Comparison of ENCODE assay signal across 1 cellular context in the genomic region with DNA sequence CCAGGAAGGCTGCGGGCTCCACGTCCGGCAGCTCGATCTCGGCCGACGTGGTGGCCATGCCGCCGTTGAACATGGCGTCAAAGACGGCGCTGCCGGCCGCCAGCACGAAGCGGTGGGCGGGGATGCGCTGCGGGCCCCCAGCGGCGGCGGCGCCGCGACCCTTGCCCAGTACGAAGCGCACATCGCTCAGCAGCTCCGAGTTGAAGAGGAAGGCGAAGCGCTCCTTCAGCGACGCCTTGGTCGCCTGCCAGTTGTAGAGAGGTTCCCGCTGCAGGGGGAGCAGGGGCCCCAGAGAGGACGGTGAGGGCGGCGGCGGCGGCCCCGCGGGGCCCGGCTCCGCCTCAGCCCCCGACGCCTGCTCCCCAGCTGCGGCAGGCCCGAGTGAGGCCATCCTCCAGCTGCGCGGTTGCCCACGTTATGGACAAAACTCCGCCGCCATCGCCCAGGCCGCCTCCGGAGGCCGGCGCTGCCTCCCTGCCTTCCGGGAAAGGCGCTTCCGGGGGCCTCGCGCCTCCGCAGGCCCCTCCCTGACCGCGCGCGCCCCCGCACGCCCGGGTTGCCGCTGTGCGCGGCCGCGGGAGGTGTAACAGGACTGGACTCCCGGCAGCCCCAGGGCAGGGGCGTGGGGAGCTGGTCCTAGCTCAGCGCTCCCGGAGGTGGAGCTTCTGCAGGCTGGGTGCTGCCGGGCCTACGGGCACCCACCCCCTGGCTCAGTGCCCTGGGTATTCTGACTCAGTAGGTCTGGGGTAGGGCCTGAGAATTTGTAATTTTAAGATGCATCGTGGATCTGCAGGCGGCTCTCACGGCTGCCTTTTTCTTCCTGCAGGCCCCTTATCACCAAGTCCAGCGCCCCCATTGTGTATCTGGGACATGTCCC.
TF ChIP-seq lines count a peak whose summit lies in the region.

A gene (minus strand): TSS at position 492 of the 877 bp plus-strand sequence. CDS start 101 bp downstream, at position 391.

TF ChIP-seq in GM12878, 131 proteins besides CTCF, POLR2A, EP300 and RAD21 (continues in another document):
- TF ChIP-seq, protein P1, sequence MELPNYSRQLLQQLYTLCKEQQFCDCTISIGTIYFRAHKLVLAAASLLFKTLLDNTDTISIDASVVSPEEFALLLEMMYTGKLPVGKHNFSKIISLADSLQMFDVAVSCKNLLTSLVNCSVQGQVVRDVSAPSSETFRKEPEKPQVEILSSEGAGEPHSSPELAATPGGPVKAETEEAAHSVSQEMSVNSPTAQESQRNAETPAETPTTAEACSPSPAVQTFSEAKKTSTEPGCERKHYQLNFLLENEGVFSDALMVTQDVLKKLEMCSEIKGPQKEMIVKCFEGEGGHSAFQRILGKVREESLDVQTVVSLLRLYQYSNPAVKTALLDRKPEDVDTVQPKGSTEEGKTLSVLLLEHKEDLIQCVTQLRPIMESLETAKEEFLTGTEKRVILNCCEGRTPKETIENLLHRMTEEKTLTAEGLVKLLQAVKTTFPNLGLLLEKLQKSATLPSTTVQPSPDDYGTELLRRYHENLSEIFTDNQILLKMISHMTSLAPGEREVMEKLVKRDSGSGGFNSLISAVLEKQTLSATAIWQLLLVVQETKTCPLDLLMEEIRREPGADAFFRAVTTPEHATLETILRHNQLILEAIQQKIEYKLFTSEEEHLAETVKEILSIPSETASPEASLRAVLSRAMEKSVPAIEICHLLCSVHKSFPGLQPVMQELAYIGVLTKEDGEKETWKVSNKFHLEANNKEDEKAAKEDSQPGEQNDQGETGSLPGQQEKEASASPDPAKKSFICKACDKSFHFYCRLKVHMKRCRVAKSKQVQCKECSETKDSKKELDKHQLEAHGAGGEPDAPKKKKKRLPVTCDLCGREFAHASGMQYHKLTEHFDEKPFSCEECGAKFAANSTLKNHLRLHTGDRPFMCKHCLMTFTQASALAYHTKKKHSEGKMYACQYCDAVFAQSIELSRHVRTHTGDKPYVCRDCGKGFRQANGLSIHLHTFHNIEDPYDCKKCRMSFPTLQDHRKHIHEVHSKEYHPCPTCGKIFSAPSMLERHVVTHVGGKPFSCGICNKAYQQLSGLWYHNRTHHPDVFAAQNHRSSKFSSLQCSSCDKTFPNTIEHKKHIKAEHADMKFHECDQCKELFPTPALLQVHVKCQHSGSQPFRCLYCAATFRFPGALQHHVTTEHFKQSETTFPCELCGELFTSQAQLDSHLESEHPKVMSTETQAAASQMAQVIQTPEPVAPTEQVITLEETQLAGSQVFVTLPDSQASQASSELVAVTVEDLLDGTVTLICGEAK (IDR thresholded peaks at IDR 0.05; ENCODE audit: borderline replicate concordance): no peak
- TF ChIP-seq, protein P2, sequence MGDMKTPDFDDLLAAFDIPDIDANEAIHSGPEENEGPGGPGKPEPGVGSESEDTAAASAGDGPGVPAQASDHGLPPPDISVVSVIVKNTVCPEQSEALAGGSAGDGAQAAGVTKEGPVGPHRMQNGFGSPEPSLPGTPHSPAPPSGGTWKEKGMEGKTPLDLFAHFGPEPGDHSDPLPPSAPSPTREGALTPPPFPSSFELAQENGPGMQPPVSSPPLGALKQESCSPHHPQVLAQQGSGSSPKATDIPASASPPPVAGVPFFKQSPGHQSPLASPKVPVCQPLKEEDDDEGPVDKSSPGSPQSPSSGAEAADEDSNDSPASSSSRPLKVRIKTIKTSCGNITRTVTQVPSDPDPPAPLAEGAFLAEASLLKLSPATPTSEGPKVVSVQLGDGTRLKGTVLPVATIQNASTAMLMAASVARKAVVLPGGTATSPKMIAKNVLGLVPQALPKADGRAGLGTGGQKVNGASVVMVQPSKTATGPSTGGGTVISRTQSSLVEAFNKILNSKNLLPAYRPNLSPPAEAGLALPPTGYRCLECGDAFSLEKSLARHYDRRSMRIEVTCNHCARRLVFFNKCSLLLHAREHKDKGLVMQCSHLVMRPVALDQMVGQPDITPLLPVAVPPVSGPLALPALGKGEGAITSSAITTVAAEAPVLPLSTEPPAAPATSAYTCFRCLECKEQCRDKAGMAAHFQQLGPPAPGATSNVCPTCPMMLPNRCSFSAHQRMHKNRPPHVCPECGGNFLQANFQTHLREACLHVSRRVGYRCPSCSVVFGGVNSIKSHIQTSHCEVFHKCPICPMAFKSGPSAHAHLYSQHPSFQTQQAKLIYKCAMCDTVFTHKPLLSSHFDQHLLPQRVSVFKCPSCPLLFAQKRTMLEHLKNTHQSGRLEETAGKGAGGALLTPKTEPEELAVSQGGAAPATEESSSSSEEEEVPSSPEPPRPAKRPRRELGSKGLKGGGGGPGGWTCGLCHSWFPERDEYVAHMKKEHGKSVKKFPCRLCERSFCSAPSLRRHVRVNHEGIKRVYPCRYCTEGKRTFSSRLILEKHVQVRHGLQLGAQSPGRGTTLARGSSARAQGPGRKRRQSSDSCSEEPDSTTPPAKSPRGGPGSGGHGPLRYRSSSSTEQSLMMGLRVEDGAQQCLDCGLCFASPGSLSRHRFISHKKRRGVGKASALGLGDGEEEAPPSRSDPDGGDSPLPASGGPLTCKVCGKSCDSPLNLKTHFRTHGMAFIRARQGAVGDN (IDR thresholded peaks at IDR 0.05): peak; percentile 86
- TF ChIP-seq KAT2A (conservative IDR thresholded peaks at IDR 0.05; ENCODE audit: control insufficient read depth, low read depth, low read length) (no peak), ZNF24 (IDR thresholded peaks at IDR 0.05) (0 out of 2 replicates have a peak, but pooled peaks have one; percentile 14), STAT1 (conservative IDR thresholded peaks at IDR 0.05) (no peak; the same call in 1 of the 2 replicates), ZNF274 (IDR thresholded peaks at IDR 0.05; ENCODE audit: insufficient read depth, insufficient read length) (no peak), RB1 (IDR thresholded peaks at IDR 0.05; ENCODE audit: borderline replicate concordance) (peak; percentile 81; the same call in 1 of the 2 replicates), ETV6 (conservative IDR thresholded peaks at IDR 0.05 in 1 of 2, IDR thresholded peaks at IDR 0.05 in 1 of 2; ENCODE audit: borderline replicate concordance in 1 of 2, low read depth in 1 of 2) (peak in 1 of 2 experiments; percentile 80; a peak in 2 of 4 replicates), POLR2AphosphoS2 (IDR thresholded peaks at IDR 0.05; ENCODE audit: low read depth, low read length) (peak; percentile 65; the same call in 1 of the 2 replicates), ZNF207 (IDR thresholded peaks at IDR 0.05; ENCODE audit: borderline replicate concordance) (peak; percentile 82; the same call in 1 of the 2 replicates), IKZF1 (conservative IDR thresholded peaks at IDR 0.05) (peak; percentile 94), SMC3 (IDR thresholded peaks at IDR 0.05; ENCODE audit: borderline replicate concordance, low read length) (no peak), RELA (IDR thresholded peaks at IDR 0.05; ENCODE audit: borderline replicate concordance, partially characterized antibody) (peak; percentile 50), CHD1 (IDR thresholded peaks at IDR 0.05; ENCODE audit: low read depth, low read length) (peak; percentile 84; the same call in 1 of the 2 replicates), YBX1 (IDR thresholded peaks at IDR 0.05) (no peak), HDAC6 (IDR thresholded peaks at IDR 0.05; ENCODE audit: unreplicated experiment) (peak; percentile 33), ZSCAN29 (IDR thresholded peaks at IDR 0.05) (0 out of 2 replicates have a peak, but pooled peaks have one; percentile 22), GABPA (IDR thresholded peaks at IDR 0.05; ENCODE audit: low read depth) (peak; percentile 49; the same call in 1 of the 2 replicates), GATAD2B (conservative IDR thresholded peaks at IDR 0.05; ENCODE audit: low read depth) (peak; percentile 88), NR2C1 (IDR thresholded peaks at IDR 0.05) (peak; percentile 37; the same call in 1 of the 2 replicates), EED (IDR thresholded peaks at IDR 0.05; ENCODE audit: low read depth) (no peak; the same call in 1 of the 2 replicates), EGR1 (IDR thresholded peaks at IDR 0.05; ENCODE audit: borderline replicate concordance in 1 of 2, low read depth in 2 of 2, low read length in 2 of 2) (peak; percentile 46 to 99), BACH1 (IDR thresholded peaks at IDR 0.05; ENCODE audit: borderline replicate concordance) (peak; percentile 78; the same call in 1 of the 2 replicates), SIN3A (IDR thresholded peaks at IDR 0.05; ENCODE audit: low read depth, low read length) (peak; percentile 79; the same call in 1 of the 2 replicates), WRNIP1 (IDR thresholded peaks at IDR 0.05; ENCODE audit: borderline replicate concordance, low read depth, low read length) (no peak), HDGF (IDR thresholded peaks at IDR 0.05) (no peak)
- TF ChIP-seq, protein P3, sequence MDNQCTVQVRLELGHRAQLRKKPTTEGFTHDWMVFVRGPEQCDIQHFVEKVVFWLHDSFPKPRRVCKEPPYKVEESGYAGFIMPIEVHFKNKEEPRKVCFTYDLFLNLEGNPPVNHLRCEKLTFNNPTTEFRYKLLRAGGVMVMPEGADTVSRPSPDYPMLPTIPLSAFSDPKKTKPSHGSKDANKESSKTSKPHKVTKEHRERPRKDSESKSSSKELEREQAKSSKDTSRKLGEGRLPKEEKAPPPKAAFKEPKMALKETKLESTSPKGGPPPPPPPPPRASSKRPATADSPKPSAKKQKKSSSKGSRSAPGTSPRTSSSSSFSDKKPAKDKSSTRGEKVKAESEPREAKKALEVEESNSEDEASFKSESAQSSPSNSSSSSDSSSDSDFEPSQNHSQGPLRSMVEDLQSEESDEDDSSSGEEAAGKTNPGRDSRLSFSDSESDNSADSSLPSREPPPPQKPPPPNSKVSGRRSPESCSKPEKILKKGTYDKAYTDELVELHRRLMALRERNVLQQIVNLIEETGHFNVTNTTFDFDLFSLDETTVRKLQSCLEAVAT (IDR thresholded peaks at IDR 0.05): no peak
- TF ChIP-seq, protein P4, sequence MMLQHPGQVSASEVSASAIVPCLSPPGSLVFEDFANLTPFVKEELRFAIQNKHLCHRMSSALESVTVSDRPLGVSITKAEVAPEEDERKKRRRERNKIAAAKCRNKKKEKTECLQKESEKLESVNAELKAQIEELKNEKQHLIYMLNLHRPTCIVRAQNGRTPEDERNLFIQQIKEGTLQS (IDR thresholded peaks at IDR 0.05; ENCODE audit: borderline replicate concordance, extremely low read depth, low read depth, low read length): no peak
- TF ChIP-seq, protein P5, sequence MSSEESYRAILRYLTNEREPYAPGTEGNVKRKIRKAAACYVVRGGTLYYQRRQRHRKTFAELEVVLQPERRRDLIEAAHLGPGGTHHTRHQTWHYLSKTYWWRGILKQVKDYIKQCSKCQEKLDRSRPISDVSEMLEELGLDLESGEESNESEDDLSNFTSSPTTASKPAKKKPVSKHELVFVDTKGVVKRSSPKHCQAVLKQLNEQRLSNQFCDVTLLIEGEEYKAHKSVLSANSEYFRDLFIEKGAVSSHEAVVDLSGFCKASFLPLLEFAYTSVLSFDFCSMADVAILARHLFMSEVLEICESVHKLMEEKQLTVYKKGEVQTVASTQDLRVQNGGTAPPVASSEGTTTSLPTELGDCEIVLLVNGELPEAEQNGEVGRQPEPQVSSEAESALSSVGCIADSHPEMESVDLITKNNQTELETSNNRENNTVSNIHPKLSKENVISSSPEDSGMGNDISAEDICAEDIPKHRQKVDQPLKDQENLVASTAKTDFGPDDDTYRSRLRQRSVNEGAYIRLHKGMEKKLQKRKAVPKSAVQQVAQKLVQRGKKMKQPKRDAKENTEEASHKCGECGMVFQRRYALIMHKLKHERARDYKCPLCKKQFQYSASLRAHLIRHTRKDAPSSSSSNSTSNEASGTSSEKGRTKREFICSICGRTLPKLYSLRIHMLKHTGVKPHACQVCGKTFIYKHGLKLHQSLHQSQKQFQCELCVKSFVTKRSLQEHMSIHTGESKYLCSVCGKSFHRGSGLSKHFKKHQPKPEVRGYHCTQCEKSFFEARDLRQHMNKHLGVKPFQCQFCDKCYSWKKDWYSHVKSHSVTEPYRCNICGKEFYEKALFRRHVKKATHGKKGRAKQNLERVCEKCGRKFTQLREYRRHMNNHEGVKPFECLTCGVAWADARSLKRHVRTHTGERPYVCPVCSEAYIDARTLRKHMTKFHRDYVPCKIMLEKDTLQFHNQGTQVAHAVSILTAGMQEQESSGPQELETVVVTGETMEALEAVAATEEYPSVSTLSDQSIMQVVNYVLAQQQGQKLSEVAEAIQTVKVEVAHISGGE (CRISPR knock-in tag; IDR thresholded peaks at IDR 0.05): peak; percentile 55
- TF ChIP-seq, protein P6, sequence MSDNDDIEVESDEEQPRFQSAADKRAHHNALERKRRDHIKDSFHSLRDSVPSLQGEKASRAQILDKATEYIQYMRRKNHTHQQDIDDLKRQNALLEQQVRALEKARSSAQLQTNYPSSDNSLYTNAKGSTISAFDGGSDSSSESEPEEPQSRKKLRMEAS (IDR thresholded peaks at IDR 0.05; ENCODE audit: low read depth, low read length): peak; percentile 68
- TF ChIP-seq, protein P7, sequence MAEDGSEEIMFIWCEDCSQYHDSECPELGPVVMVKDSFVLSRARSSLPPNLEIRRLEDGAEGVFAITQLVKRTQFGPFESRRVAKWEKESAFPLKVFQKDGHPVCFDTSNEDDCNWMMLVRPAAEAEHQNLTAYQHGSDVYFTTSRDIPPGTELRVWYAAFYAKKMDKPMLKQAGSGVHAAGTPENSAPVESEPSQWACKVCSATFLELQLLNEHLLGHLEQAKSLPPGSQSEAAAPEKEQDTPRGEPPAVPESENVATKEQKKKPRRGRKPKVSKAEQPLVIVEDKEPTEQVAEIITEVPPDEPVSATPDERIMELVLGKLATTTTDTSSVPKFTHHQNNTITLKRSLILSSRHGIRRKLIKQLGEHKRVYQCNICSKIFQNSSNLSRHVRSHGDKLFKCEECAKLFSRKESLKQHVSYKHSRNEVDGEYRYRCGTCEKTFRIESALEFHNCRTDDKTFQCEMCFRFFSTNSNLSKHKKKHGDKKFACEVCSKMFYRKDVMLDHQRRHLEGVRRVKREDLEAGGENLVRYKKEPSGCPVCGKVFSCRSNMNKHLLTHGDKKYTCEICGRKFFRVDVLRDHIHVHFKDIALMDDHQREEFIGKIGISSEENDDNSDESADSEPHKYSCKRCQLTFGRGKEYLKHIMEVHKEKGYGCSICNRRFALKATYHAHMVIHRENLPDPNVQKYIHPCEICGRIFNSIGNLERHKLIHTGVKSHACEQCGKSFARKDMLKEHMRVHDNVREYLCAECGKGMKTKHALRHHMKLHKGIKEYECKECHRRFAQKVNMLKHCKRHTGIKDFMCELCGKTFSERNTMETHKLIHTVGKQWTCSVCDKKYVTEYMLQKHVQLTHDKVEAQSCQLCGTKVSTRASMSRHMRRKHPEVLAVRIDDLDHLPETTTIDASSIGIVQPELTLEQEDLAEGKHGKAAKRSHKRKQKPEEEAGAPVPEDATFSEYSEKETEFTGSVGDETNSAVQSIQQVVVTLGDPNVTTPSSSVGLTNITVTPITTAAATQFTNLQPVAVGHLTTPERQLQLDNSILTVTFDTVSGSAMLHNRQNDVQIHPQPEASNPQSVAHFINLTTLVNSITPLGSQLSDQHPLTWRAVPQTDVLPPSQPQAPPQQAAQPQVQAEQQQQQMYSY (CRISPR knock-in tag; IDR thresholded peaks at IDR 0.05): no peak
